24 cellular contexts compared by ENCODE assay signal in genomic region chr7:57207836-57208235, GRCh38.
DNase-seq lines count a peak whose midpoint lies in the region; ATAC-seq and TF ChIP-seq lines count a peak whose summit lies in the region.
"Had no signal": no experiment of that assay in that cellular context is flagged by ENCODE, and none has a peak within 500 bp of the region (broad histone marks: within the 10 kb centered on the region; RNA-seq: fewer than 3 reads in every experiment).

No MANE protein-coding gene starts in this region.

- intact Hi-C loops in sciatic nerve (cut with DNase I) (no loop called here), upper lobe of right lung (cut with DNase I) (no loop called here)

- peak; percentile 57 for DNase-seq in osteocyte (ENCODE audit: extremely low spot score, unreplicated experiment)
- peak; percentile 14 for DNase-seq in sciatic nerve (ENCODE audit: low spot score)
- peak; percentile 19 for DNase-seq in upper lobe of right lung
- DNase-seq in HK-2 (ENCODE audit: unreplicated experiment): no peak
- no peak for DNase-seq in GM13977 (ENCODE audit: low spot score)
- DNase-seq: 8988T; ACHN; BE2C; C1 segment of cervical spinal cord; CD4-positive, alpha-beta memory T cell; CD4-positive, CD25-positive, alpha-beta regulatory T cell; CD8-positive, alpha-beta memory T cell; COR-L47; DMS 273 treated with DMSO at 0.1 percent for 48 hours; DMS153; DMS53; DMS79; DND-41; EL; GDM1 had no signal

- H3K4me1 ChIP-seq in upper lobe of right lung: no peaks in the 10 kb centered on the region
- H3K4me1 ChIP-seq: BE2C, BLaER1 had no signal

- H3K27me3 ChIP-seq in upper lobe of right lung: no peaks in the 10 kb centered on the region
- H3K27me3 ChIP-seq: BE2C, BLaER1 had no signal

- ATAC-seq in sciatic nerve (no peak), upper lobe of right lung (no peak), GM21526 (IDR thresholded peaks at IDR 0.05; ENCODE audit: low FRiP score, unreplicated experiment) (no peak)
- ATAC-seq: GM12878 had no signal

- H3K27ac ChIP-seq in upper lobe of right lung: no peak overlapping the region
- H3K27ac ChIP-seq: BLaER1 had no signal

- H3K36me3 ChIP-seq in upper lobe of right lung: no peaks in the 10 kb centered on the region
- H3K36me3 ChIP-seq: BE2C, BLaER1 had no signal

- no peak overlapping the region for H3K4me3 Mint-ChIP-seq in osteocyte (ENCODE audit: unreplicated experiment)
- H3K4me3 Mint-ChIP-seq: CD14-positive monocyte; CD4-positive, alpha-beta memory T cell; CD4-positive, CD25-positive, alpha-beta regulatory T cell had no signal

- no peaks in the 10 kb centered on the region for H3K36me3 Mint-ChIP-seq in osteocyte (ENCODE audit: unreplicated experiment)
- H3K36me3 Mint-ChIP-seq: CD14-positive monocyte had no signal

- no peaks in the 10 kb centered on the region for H3K4me1 Mint-ChIP-seq in osteocyte (ENCODE audit: unreplicated experiment)
- H3K4me1 Mint-ChIP-seq: CD14-positive monocyte; CD4-positive, alpha-beta memory T cell; CD8-positive, alpha-beta memory T cell had no signal

- H3K9me3 Mint-ChIP-seq in osteocyte (ENCODE audit: unreplicated experiment): peaks cover 22% of the 10 kb centered on the region

- no peak overlapping the region for H3K4me3 ChIP-seq in upper lobe of right lung
- H3K4me3 ChIP-seq: BLaER1, GM12878 had no signal

- no peak overlapping the region for H3K27ac Mint-ChIP-seq in osteocyte (ENCODE audit: unreplicated experiment)
- H3K27ac Mint-ChIP-seq: CD14-positive monocyte; CD4-positive, alpha-beta memory T cell; CD4-positive, CD25-positive, alpha-beta regulatory T cell; CD8-positive, alpha-beta memory T cell had no signal

- H3K9me3 ChIP-seq in upper lobe of right lung: no peaks in the 10 kb centered on the region
- H3K9me3 ChIP-seq: BE2C had no signal

- H3K27me3 Mint-ChIP-seq in osteocyte (ENCODE audit: unreplicated experiment): no peaks in the 10 kb centered on the region
- H3K27me3 Mint-ChIP-seq: CD4-positive, alpha-beta memory T cell; CD4-positive, CD25-positive, alpha-beta regulatory T cell; CD8-positive, alpha-beta memory T cell had no signal

- in situ Hi-C loops in GM13977 (cut with MboI; ENCODE audit: low pct_unique_long_range_greater_than_20kb, low sequenced_read_pairs, unreplicated experiment): no loop called here

- no peak for TF ChIP-seq CTCF in osteocyte (IDR thresholded peaks at IDR 0.05)
- no peak for TF ChIP-seq CTCF in upper lobe of right lung (IDR thresholded peaks at IDR 0.05)
- no peak for TF ChIP-seq CTCF in GM13977 (IDR thresholded peaks at IDR 0.05; ENCODE audit: extremely low read depth, insufficient read depth, missing control alignments)

Comparison
In these comparisons a context has a peak if more than half of its experiments do, and no peak if none do; other contexts are left out.
1. DNase-seq: peak in osteocyte (single experiment), sciatic nerve (single experiment) and upper lobe of right lung (single experiment); none in HK-2 (single experiment) and GM13977 (single experiment).